20 cellular contexts compared by ENCODE assay signal in the genomic region with DNA sequence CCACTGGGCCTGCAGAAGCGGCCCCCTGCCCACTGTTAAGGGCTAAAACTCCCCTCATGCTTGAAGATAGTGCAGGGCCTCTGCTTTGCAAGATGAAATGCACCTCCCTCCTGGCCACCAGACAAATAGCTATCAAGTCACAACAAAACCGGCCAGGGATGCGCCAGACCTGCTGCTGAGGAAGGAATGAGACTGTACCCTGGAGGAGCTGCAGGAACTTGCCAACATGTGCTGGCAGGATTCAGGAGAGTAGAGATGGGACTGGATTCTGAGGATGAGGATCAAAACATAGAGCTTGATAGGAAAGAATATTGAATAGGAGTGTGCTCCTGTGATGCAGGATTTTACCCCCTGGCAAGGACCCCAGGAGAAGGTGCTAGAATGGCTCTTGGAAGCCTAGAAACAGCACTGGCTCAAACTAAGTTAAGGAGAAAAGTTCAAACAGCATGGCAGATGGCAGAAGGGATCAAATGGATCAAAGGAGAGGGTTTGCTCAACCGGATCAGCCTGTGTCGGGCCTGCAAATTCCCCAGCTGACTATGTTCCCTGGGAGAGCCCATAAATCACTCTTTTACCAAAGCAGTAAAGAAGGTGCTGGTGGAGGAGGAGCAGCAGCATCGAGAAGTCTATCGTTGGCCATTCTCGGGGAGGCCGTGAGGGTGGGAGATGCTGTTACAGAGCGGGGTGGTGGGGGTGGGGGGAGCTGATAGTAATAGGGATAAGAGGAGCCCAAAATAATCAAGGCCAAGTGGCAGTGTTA. TPM values are rescaled to one million over a fixed set of nuclear protein-coding genes. Genes with fewer than 3 reads are reported as not detected.
A peak's percentile ranks its signal among the peaks of the same experiment; 100 is the strongest.
DNase-seq lines count a peak whose midpoint lies in the region; ATAC-seq and TF ChIP-seq lines count a peak whose summit lies in the region.
"Had no signal": no experiment of that assay in that cellular context is flagged by ENCODE, and none has a peak within 500 bp of the region (broad histone marks: within the 10 kb centered on the region; RNA-seq: fewer than 3 reads in every experiment).

No MANE protein-coding gene starts in this region.

- no peaks in the 10 kb centered on the region for H4K20me1 ChIP-seq in GM23338 (replicated peaks; ENCODE audit: insufficient read depth)

- no peaks in the 10 kb centered on the region for H3K9me3 ChIP-seq in psoas muscle
- H3K9me3 ChIP-seq: Peyer's patch, upper lobe of left lung had no signal

- TF ChIP-seq CTCF in GM23338 (conservative IDR thresholded peaks at IDR 0.05; ENCODE audit: low read depth in 2 of 2), result no peak
- TF ChIP-seq CTCF in fibroblast of villous mesenchyme (IDR thresholded peaks at IDR 0.05; ENCODE audit: insufficient read depth, low read depth, low read length), result no peak
- TF ChIP-seq CTCF in psoas muscle (IDR thresholded peaks at IDR 0.05), result no peak

- peaks cover 7% of the 10 kb centered on the region; the same call in 1 of the 2 replicates for H3K9me2 ChIP-seq in GM23338 (ENCODE audit: insufficient read depth)

- no peaks in the 10 kb centered on the region for H3K79me2 ChIP-seq in GM23338 (replicated peaks; ENCODE audit: insufficient read depth)

- WGBS in psoas muscle, 3 donors, result 29 to 43% (median 36%) methylated on average over 10 of the region's 10 CpGs

- no peak overlapping the region; the same call in 1 of the 2 replicates for H3K27ac Mint-ChIP-seq in GM23338
- H3K27ac Mint-ChIP-seq: stimulated activated memory B cell treated with anti-CD40 and anti-IgM and Interleukin-4, amounts not matched to agents 10 μg/mL and 1 μg/mL and 100 μg/mL, for 72 hours had no signal

- H3K36me3 Mint-ChIP-seq in GM23338 (ENCODE audit: low read depth), result 0 out of 3 replicates have a peak, but pooled peaks cover 3% of the 10 kb centered on the region
- H3K36me3 Mint-ChIP-seq: stimulated activated memory B cell treated with anti-CD40 and anti-IgM and Interleukin-4, amounts not matched to agents 10 μg/mL and 1 μg/mL and 100 μg/mL, for 72 hours had no signal

- peak overlapping the region; percentile 53; the same call in 1 of the 2 replicates for H3K4me2 ChIP-seq in GM23338

- H3K4me3 Mint-ChIP-seq in GM23338, result no peak overlapping the region
- H3K4me3 Mint-ChIP-seq: stimulated activated memory B cell treated with anti-CD40 and anti-IgM and Interleukin-4, amounts not matched to agents 10 μg/mL and 1 μg/mL and 100 μg/mL, for 72 hours had no signal

- H2AFZ ChIP-seq in GM23338, result peak overlapping the region; percentile 94

- H3K27ac ChIP-seq in GM23338 (ENCODE audit: low read depth) (no peak overlapping the region), psoas muscle (no peak overlapping the region)
- H3K27ac ChIP-seq: Peyer's patch, upper lobe of left lung had no signal

- H3K4me3 ChIP-seq in GM23338 (no peak overlapping the region), fibroblast of villous mesenchyme (ENCODE audit: low read depth, low read length) (no peak overlapping the region), psoas muscle (no peak overlapping the region)
- H3K4me3 ChIP-seq: lung, Peyer's patch, upper lobe of left lung had no signal

- H3K36me3 ChIP-seq in GM23338 (ENCODE audit: insufficient read depth) (no peaks in the 10 kb centered on the region), psoas muscle (ENCODE audit: insufficient read depth in 1 of 2, low read depth in 1 of 2) (no peaks in the 10 kb centered on the region)
- H3K36me3 ChIP-seq: Peyer's patch, upper lobe of left lung had no signal

- intact Hi-C loops in psoas muscle (cut with DNase I) (no loop called here), left colon (cut with DNase I, micrococcal nuclease) (no loop called here)

- H3K4me1 ChIP-seq in GM23338 (ENCODE audit: insufficient read depth) (peaks cover 15% of the 10 kb centered on the region), psoas muscle (peaks cover 4% of the 10 kb centered on the region)
- H3K4me1 ChIP-seq: Peyer's patch, upper lobe of left lung had no signal

- H3K4me1 Mint-ChIP-seq in GM23338, result no peaks in the 10 kb centered on the region
- H3K4me1 Mint-ChIP-seq: stimulated activated memory B cell treated with anti-CD40 and anti-IgM and Interleukin-4, amounts not matched to agents 10 μg/mL and 1 μg/mL and 100 μg/mL, for 72 hours had no signal

- H3K9me3 Mint-ChIP-seq in GM23338, result peaks cover 3% of the 10 kb centered on the region; the same call in 1 of the 3 replicates
- H3K9me3 Mint-ChIP-seq: stimulated activated memory B cell treated with anti-CD40 and anti-IgM and Interleukin-4, amounts not matched to agents 10 μg/mL and 1 μg/mL and 100 μg/mL, for 72 hours had no signal

- ATAC-seq in GM23338, result peak; percentile 68
- peak; percentile 62 to 77 (median 75) for ATAC-seq in psoas muscle
- no peak for ATAC-seq in left colon
- ATAC-seq: right cardiac atrium; stimulated activated memory B cell treated with anti-CD40 and anti-IgM and Interleukin-4, amounts not matched to agents 10 μg/mL and 1 μg/mL and 100 μg/mL, for 72 hours had no signal

- no peak for DNase-seq in GM23338 (ENCODE audit: low spot score)
- peak; percentile 97 for DNase-seq in NCI-H82 (lab: John Stamatoyannopoulos, UW)
- DNase-seq in fibroblast of villous mesenchyme (ENCODE audit: low read depth), result peak; percentile 89
- DNase-seq in psoas muscle, result no peak
- no peak for DNase-seq in C1 segment of cervical spinal cord (lab: John Stamatoyannopoulos, UW)
- DNase-seq in activated CD8-positive, alpha-beta memory T cell treated with anti-CD3 and anti-CD28 coated beads, Interleukin-2, amount 50 U/mL, for 4 hours, result no peak
- no peak for DNase-seq in left colon
- DNase-seq in HK-2 (ENCODE audit: unreplicated experiment), result no peak
- DNase-seq: activated naive CD4-positive, alpha-beta T cell treated with Interleukin-2 at 50 U/mL for 16 hours; Calu3; dermis blood vessel endothelial cell; KBM-7; NCI-H1105 treated with DMSO at 0.1 percent for 48 hours; Peyer's patch; right cardiac atrium; upper lobe of left lung had no signal

- H3K27me3 ChIP-seq in GM23338 (ENCODE audit: insufficient read depth) (no peaks in the 10 kb centered on the region), psoas muscle (ENCODE audit: insufficient read depth in 3 of 3, low read length in 2 of 3) (no peaks in the 10 kb centered on the region)
- H3K27me3 ChIP-seq: Peyer's patch, upper lobe of left lung had no signal

- peaks cover 5% of the 10 kb centered on the region for H3K27me3 Mint-ChIP-seq in GM23338 (ENCODE audit: insufficient read depth, low read depth, poor library complexity)

- no peaks in the 10 kb centered on the region; the same call in 1 of the 2 replicates for H3F3A ChIP-seq in GM23338 (replicated peaks; ENCODE audit: low read depth)

TF ChIP-seq in GM23338, 12 proteins besides CTCF, POLR2A, EP300 and RAD21 (continues in another document):
- TF ChIP-seq EZH2phosphoT487 (IDR thresholded peaks at IDR 0.05; ENCODE audit: unreplicated experiment) (no peak), POLR2AphosphoS5 (IDR thresholded peaks at IDR 0.05; ENCODE audit: low read depth) (no peak), EZH2 (IDR thresholded peaks at IDR 0.05; ENCODE audit: low read depth, unreplicated experiment) (no peak), STAT1 (IDR thresholded peaks at IDR 0.05; ENCODE audit: unreplicated experiment) (no peak)
- TF ChIP-seq, protein P1, sequence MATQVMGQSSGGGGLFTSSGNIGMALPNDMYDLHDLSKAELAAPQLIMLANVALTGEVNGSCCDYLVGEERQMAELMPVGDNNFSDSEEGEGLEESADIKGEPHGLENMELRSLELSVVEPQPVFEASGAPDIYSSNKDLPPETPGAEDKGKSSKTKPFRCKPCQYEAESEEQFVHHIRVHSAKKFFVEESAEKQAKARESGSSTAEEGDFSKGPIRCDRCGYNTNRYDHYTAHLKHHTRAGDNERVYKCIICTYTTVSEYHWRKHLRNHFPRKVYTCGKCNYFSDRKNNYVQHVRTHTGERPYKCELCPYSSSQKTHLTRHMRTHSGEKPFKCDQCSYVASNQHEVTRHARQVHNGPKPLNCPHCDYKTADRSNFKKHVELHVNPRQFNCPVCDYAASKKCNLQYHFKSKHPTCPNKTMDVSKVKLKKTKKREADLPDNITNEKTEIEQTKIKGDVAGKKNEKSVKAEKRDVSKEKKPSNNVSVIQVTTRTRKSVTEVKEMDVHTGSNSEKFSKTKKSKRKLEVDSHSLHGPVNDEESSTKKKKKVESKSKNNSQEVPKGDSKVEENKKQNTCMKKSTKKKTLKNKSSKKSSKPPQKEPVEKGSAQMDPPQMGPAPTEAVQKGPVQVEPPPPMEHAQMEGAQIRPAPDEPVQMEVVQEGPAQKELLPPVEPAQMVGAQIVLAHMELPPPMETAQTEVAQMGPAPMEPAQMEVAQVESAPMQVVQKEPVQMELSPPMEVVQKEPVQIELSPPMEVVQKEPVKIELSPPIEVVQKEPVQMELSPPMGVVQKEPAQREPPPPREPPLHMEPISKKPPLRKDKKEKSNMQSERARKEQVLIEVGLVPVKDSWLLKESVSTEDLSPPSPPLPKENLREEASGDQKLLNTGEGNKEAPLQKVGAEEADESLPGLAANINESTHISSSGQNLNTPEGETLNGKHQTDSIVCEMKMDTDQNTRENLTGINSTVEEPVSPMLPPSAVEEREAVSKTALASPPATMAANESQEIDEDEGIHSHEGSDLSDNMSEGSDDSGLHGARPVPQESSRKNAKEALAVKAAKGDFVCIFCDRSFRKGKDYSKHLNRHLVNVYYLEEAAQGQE (IDR thresholded peaks at IDR 0.05; ENCODE audit: unreplicated experiment), result no peak

RNA-seq across cellular contexts. Expression of a gene that starts 27.2 kb away (rescaled TPM):
- total RNA-seq in GM23338 (2014; rRNA removed; shearing (Covaris generic)), result 32.8 and 44.9 TPM in 2 replicates
- polyA plus RNA-seq in GM23338 (2016; fragmentation: Nextera tagmentation; extraction: Ambion mirVana), result 14.0 and 14.2 TPM in 2 replicates
- total RNA-seq in fibroblast of villous mesenchyme, result 53.5 and 60.5 TPM in 2 replicates
- total RNA-seq in psoas muscle, result 1 to 10 TPM; 3.4 to 6.1 (median 4.3) TPM
- polyA plus RNA-seq in psoas muscle, result 1 to 10 TPM; 2.8 to 6.3 (median 3.2) TPM
- 10 to 100 TPM; 18.1 to 20.2 TPM for total RNA-seq in left colon

RNA-seq across cellular contexts. Expression of a gene that starts 44.5 kb away (rescaled TPM):
- total RNA-seq in GM23338 (2014; rRNA removed; shearing (Covaris generic)), result 7.3 and 9.7 TPM in 2 replicates
- polyA plus RNA-seq in GM23338 (2016; fragmentation: Nextera tagmentation; extraction: Ambion mirVana) (13.4 and 18.4 TPM in 2 replicates), psoas muscle (under 1 TPM in 2 of 3 donors, not detected in 1; 0.01 to 0.07 TPM)
- total RNA-seq in fibroblast of villous mesenchyme (under 0.01 TPM in 1 of 2 replicates, not detected in the other), psoas muscle (not detected), left colon (1 to 10 TPM; 3.4 to 9.4 TPM)
- total RNA-seq: activated CD8-positive, alpha-beta memory T cell treated with anti-CD3 and anti-CD28 coated beads for 36 hours; right cardiac atrium had no signal
- polyA plus RNA-seq: neural cell, right cardiac atrium had no signal

RNA-seq across cellular contexts. Expression of a gene that starts 54.3 kb away (rescaled TPM):
- 74.3 and 98.5 TPM in 2 replicates for total RNA-seq in GM23338 (2014; rRNA removed; shearing (Covaris generic))
- polyA plus RNA-seq in GM23338 (2016; fragmentation: Nextera tagmentation; extraction: Ambion mirVana) (226 and 227 TPM in 2 replicates), psoas muscle (100 to 1,000 TPM; 128 to 468 (median 281) TPM)
- total RNA-seq in fibroblast of villous mesenchyme (55.7 and 63.0 TPM in 2 replicates), psoas muscle (100 to 1,000 TPM in 2 of 4 donors, 10 to 100 TPM in 2; 70.7 to 133 (median 95.3) TPM), left colon (10 to 100 TPM; 73.4 to 85.4 TPM)

RNA-seq across cellular contexts. Expression of a gene that starts 54.3 kb away (rescaled TPM):
- 5.9 and 15.9 TPM in 2 replicates for total RNA-seq in GM23338 (2014; rRNA removed; shearing (Covaris generic))
- polyA plus RNA-seq in GM23338 (2016; fragmentation: Nextera tagmentation; extraction: Ambion mirVana) (14.4 and 14.7 TPM in 2 replicates), psoas muscle (under 1 TPM; 0.06 to 0.39 (median 0.29) TPM)
- total RNA-seq in fibroblast of villous mesenchyme (4.5 and 4.7 TPM in 2 replicates), psoas muscle (under 1 TPM in 2 of 4 donors, not detected in 2; 0.15 to 0.32 TPM), left colon (1 to 10 TPM in 1 of 2 donors, under 1 TPM in 1; 0.61 to 1.9 TPM)

Comparison
In these comparisons a context has a peak if more than half of its experiments do, and no peak if none do; other contexts are left out.
1. DNase-seq: peak in NCI-H82 (single experiment) and fibroblast of villous mesenchyme (single experiment); none in GM23338 (single experiment), psoas muscle (0 of 2), C1 segment of cervical spinal cord (0 of 14), activated CD8-positive, alpha-beta memory T cell treated with anti-CD3 and anti-CD28 coated beads, Interleukin-2, amount 50 U/mL, for 4 hours (single experiment), left colon (0 of 2) and HK-2 (single experiment).